24 cellular contexts compared by ENCODE assay signal in the genomic region with DNA sequence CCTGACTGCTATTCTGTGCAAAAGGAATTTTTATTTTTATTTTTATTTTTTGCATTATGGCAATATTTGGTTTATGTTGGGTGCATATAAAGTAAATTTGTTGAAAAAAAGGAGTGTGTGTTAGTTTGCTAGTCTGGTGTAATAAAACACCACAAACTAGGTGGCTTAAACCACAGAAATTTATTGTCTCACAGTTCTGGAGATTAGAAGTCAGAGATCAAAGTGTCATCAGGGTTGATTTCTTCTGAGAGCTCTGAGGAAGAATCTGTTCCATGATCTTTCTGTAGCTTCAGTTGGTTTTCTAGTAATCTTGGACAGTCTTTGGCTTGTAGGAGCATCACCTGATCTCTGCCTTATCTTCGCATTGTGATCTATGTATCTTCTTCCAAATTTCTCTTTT.
"Had no signal": no experiment of that assay in that cellular context is flagged by ENCODE, and none has a peak within 500 bp of the region (broad histone marks: within the 10 kb centered on the region; RNA-seq: fewer than 3 reads in every experiment).

No MANE protein-coding gene starts in this region.

- H3K9me3 ChIP-seq: gastrocnemius medialis, lower lobe of right lung, prostate gland, suprapubic skin, upper lobe of right lung, uterus had no signal

- H3K27me3 Mint-ChIP-seq: naive thymus-derived CD8-positive, alpha-beta T cell; stimulated activated naive B cell treated with anti-CD40 and anti-IgM and Interleukin-4, amounts not matched to agents 10 μg/mL and 1 μg/mL and 100 μg/mL, for 72 hours; stimulated activated naive CD8-positive, alpha-beta T cell treated with anti-CD3 and anti-CD28 coated beads, Interleukin-15, amount 100 ng/mL, for 72 hours had no signal

- H3K27ac Mint-ChIP-seq: endodermal cell; naive thymus-derived CD8-positive, alpha-beta T cell; nephron progenitor cell; stimulated activated naive B cell treated with anti-CD40 and anti-IgM and Interleukin-4, amounts not matched to agents 10 μg/mL and 1 μg/mL and 100 μg/mL, for 72 hours; stimulated activated naive CD8-positive, alpha-beta T cell treated with anti-CD3 and anti-CD28 coated beads, Interleukin-15, amount 100 ng/mL, for 72 hours had no signal

- DNase-seq: dorsolateral prefrontal cortex; effector CD4-positive, alpha-beta T cell; endodermal cell; foreskin fibroblast; gastrocnemius medialis; head of caudate nucleus; left ventricle myocardium superior; lower lobe of right lung; naive thymus-derived CD8-positive, alpha-beta T cell; nephron progenitor cell; nucleus accumbens; right cardiac atrium; spleen; stimulated activated CD4-positive, alpha-beta T cell treated with anti-CD3 and anti-CD28 coated beads, Interleukin-2, amount 100 ng/mL, for 48 hours; stimulated activated naive B cell treated with anti-CD40 and anti-IgM and Interleukin-4, amounts not matched to agents 10 μg/mL and 1 μg/mL and 100 μg/mL, for 72 hours; stimulated activated naive CD8-positive, alpha-beta T cell treated with anti-CD3 and anti-CD28 coated beads, Interleukin-15, amount 100 ng/mL, for 72 hours; transverse colon; upper lobe of right lung; uterus had no signal

- H3K4me3 ChIP-seq: dorsolateral prefrontal cortex, gastrocnemius medialis, lower lobe of right lung, prostate gland, skin epidermis, spleen, suprapubic skin, transverse colon, upper lobe of right lung, uterus had no signal

- H3K36me3 ChIP-seq: prostate gland, uterus had no signal

- ATAC-seq: esophagus mucosa; gastrocnemius medialis; left ventricle myocardium superior; lower lobe of right lung; naive thymus-derived CD8-positive, alpha-beta T cell; right cardiac atrium; stimulated activated naive B cell treated with anti-CD40 and anti-IgM and Interleukin-4, amounts not matched to agents 10 μg/mL and 1 μg/mL and 100 μg/mL, for 72 hours; stimulated activated naive CD8-positive, alpha-beta T cell treated with anti-CD3 and anti-CD28 coated beads, Interleukin-15, amount 100 ng/mL, for 72 hours; upper lobe of right lung had no signal

- H3K4me1 ChIP-seq: prostate gland, uterus had no signal

- H3K4me3 Mint-ChIP-seq: endodermal cell; nephron progenitor cell; stimulated activated naive B cell treated with anti-CD40 and anti-IgM and Interleukin-4, amounts not matched to agents 10 μg/mL and 1 μg/mL and 100 μg/mL, for 72 hours had no signal

- H3K27me3 ChIP-seq: dorsolateral prefrontal cortex, gastrocnemius medialis, spleen, suprapubic skin, transverse colon, upper lobe of right lung, uterus had no signal

- H3K27ac ChIP-seq: dorsolateral prefrontal cortex, epithelial cell of prostate, gastrocnemius medialis, lower lobe of right lung, prostate gland, skin epidermis, spleen, suprapubic skin, transverse colon, upper lobe of right lung, uterus had no signal
